ENCODE assay signal across 1 cellular context in genomic region chr22:26066534-26066933, GRCh38.
TF ChIP-seq lines count a peak whose summit lies in the region.

No MANE protein-coding gene starts in this region.

TF ChIP-seq in HEK293, 187 proteins besides CTCF, POLR2A, EP300 and RAD21 (continued from another document):
- TF ChIP-seq ZBTB11 (tag by site-specific recombination; conservative IDR thresholded peaks at IDR 0.05; ENCODE audit: low read depth), result no peak
- no peak for TF ChIP-seq ZNF660 (tag by site-specific recombination; IDR thresholded peaks at IDR 0.05)
- no peak for TF ChIP-seq ZNF121 (tag by site-specific recombination; IDR thresholded peaks at IDR 0.05)
- no peak for TF ChIP-seq PBX3 (CRISPR knock-in tag; IDR thresholded peaks at IDR 0.05)
- TF ChIP-seq ZBTB48 (tag by site-specific recombination; IDR thresholded peaks at IDR 0.05), result no peak
- no peak for TF ChIP-seq ZNF426 (tag by site-specific recombination; IDR thresholded peaks at IDR 0.05)
- 0 out of 2 replicates have a peak, but pooled peaks have one; percentile 21 for TF ChIP-seq ZIC2 (tag by site-specific recombination; IDR thresholded peaks at IDR 0.05)
- TF ChIP-seq GFI1B (tag by site-specific recombination; IDR thresholded peaks at IDR 0.05), result no peak
- TF ChIP-seq ZSCAN4 (tag by site-specific recombination; IDR thresholded peaks at IDR 0.05), result no peak
- no peak for TF ChIP-seq ZBTB26 (tag by site-specific recombination; optimal IDR thresholded peaks at IDR 0.05)
- no peak for TF ChIP-seq ZBTB1 (tag by site-specific recombination; IDR thresholded peaks at IDR 0.05)
- TF ChIP-seq ZNF391 (tag by site-specific recombination; IDR thresholded peaks at IDR 0.05; ENCODE audit: borderline replicate concordance, low read depth), result no peak
- no peak for TF ChIP-seq ZNF548 (tag by site-specific recombination; IDR thresholded peaks at IDR 0.05)
- TF ChIP-seq ZNF600 (tag by site-specific recombination; IDR thresholded peaks at IDR 0.05), result no peak
- no peak for TF ChIP-seq RBAK (tag by site-specific recombination; IDR thresholded peaks at IDR 0.05)
- no peak for TF ChIP-seq KLF8 (tag by site-specific recombination; IDR thresholded peaks at IDR 0.05)
- TF ChIP-seq ZNF585B (tag by site-specific recombination; IDR thresholded peaks at IDR 0.05), result no peak
- no peak for TF ChIP-seq ZNF670 (tag by site-specific recombination; IDR thresholded peaks at IDR 0.05; ENCODE audit: low read depth)
- no peak for TF ChIP-seq ZNF324 (tag by site-specific recombination; IDR thresholded peaks at IDR 0.05)
- no peak for TF ChIP-seq ZFHX2 (tag by site-specific recombination; conservative IDR thresholded peaks at IDR 0.05)
- no peak for TF ChIP-seq ZNF664 (tag by site-specific recombination; IDR thresholded peaks at IDR 0.05)
- TF ChIP-seq ZNF19 (tag by site-specific recombination; IDR thresholded peaks at IDR 0.05; ENCODE audit: low read depth), result no peak
- no peak for TF ChIP-seq ZNF473 (tag by site-specific recombination; IDR thresholded peaks at IDR 0.05)
- TF ChIP-seq ZNF692 (tag by site-specific recombination; IDR thresholded peaks at IDR 0.05), result no peak
- TF ChIP-seq GLIS1 (tag by site-specific recombination; IDR thresholded peaks at IDR 0.05), result peak; percentile 85
- no peak for TF ChIP-seq SCRT1 (tag by site-specific recombination; IDR thresholded peaks at IDR 0.05; ENCODE audit: borderline replicate concordance)
- no peak for TF ChIP-seq ZSCAN30 (tag by site-specific recombination; IDR thresholded peaks at IDR 0.05)
- TF ChIP-seq FEZF1 (tag by site-specific recombination; IDR thresholded peaks at IDR 0.05), result no peak
- TF ChIP-seq KLF16 (tag by site-specific recombination; IDR thresholded peaks at IDR 0.05), result no peak
